ENCODE assay signal across 1 cellular context in genomic region chr14:22271838-22272237, GRCh38.
TF ChIP-seq lines count a peak whose summit lies in the region.

No MANE protein-coding gene starts in this region.

TF ChIP-seq in IMR-90, 13 proteins besides CTCF, POLR2A, EP300 and RAD21 (continued from another document):
- TF ChIP-seq ELK1 (IDR thresholded peaks at IDR 0.05; ENCODE audit: borderline replicate concordance, low read depth, low read length) (no peak), RFX5 (IDR thresholded peaks at IDR 0.05; ENCODE audit: low read depth, low read length) (no peak), SMC3 (IDR thresholded peaks at IDR 0.05; ENCODE audit: low read depth, low read length) (no peak), CEBPB (IDR thresholded peaks at IDR 0.05; ENCODE audit: low read depth, low read length) (no peak)
